ENCODE assay signal across 26 cellular contexts in genomic region chr15:61115679-61116078, GRCh38.
DNase-seq lines count a peak whose midpoint lies in the region; ATAC-seq and TF ChIP-seq lines count a peak whose summit lies in the region.
"Had no signal": no experiment of that assay in that cellular context is flagged by ENCODE, and none has a peak within 500 bp of the region (broad histone marks: within the 10 kb centered on the region; RNA-seq: fewer than 3 reads in every experiment).

No MANE protein-coding gene starts in this region.

- DNase-seq in AG10803 (ENCODE audit: low read depth) (peak; percentile 22), astrocyte of the hippocampus (ENCODE audit: low read depth, low spot score) (peak; percentile 43), kidney tubule cell (ENCODE audit: low spot score) (peak; percentile 57), NCI-H1105 (lab: John Stamatoyannopoulos, UW) (no peak)
- DNase-seq: activated CD4-positive, alpha-beta memory T cell treated with anti-CD3 and anti-CD28 coated beads for 36 hours; activated CD4-positive, CD25-positive, alpha-beta regulatory T cell treated with anti-CD3 and anti-CD28 coated beads, Interleukin-2, amount 50 U/mL, for 72 hours; activated CD8-positive, alpha-beta memory T cell treated with anti-CD3 and anti-CD28 coated beads, Interleukin-2, amount 50 U/mL, for 4 hours; activated naive CD4-positive, alpha-beta T cell treated with anti-CD3 and anti-CD28 coated beads, Interleukin-2, amount 50 U/mL, for 16 hours; central memory CD4-positive, alpha-beta T cell; GOT3; NCI-H1436 treated with DMSO at 0.1 percent for 48 hours; NCI-H446 treated with DMSO at 0.1 percent for 48 hours; NCI-H82; SK-N-SH; stimulated activated CD4-positive, alpha-beta T cell treated with anti-CD3 and anti-CD28 coated beads, Interleukin-12 subunit alpha, Interleukin-12 subunit beta, amount 100 ng/mL, for 4 hours; stimulated activated CD4-positive, alpha-beta T cell treated with anti-CD3 and anti-CD28 coated beads, Interleukin-4, amount 100 ng/mL, for 24 hours; substantia nigra; upper lobe of left lung had no signal

- TF ChIP-seq CTCF in AG10803 (conservative IDR thresholded peaks at IDR 0.05; ENCODE audit: low read length) (no peak), HEK293 (tag by site-specific recombination; IDR thresholded peaks at IDR 0.05) (no peak)

- POLR2A ChIA-PET in HEK293 (lab: Yijun Ruan, JAX): no interaction called here

- H3K27ac ChIP-seq in HEK293 (ENCODE audit: extremely low read depth, low read depth, low read length): no peak overlapping the region; the same call in 1 of the 2 replicates
- H3K27ac ChIP-seq: RWPE1, upper lobe of left lung had no signal

- H3K4me1 ChIP-seq in HEK293 (ENCODE audit: control insufficient read depth, insufficient read depth, low read length): peaks cover 21% of the 10 kb centered on the region
- H3K4me1 ChIP-seq: upper lobe of left lung had no signal

- H3K4me3 ChIP-seq in AG10803 (ENCODE audit: low read length) (no peak overlapping the region), HEK293 (ENCODE audit: low read depth, low read length) (no peak overlapping the region)
- H3K4me3 ChIP-seq: GM12878, K562, upper lobe of left lung had no signal

- ATAC-seq in GM19324 (IDR thresholded peaks at IDR 0.05; ENCODE audit: low FRiP score, unreplicated experiment) (no peak), HG03280 (IDR thresholded peaks at IDR 0.05; ENCODE audit: unreplicated experiment) (no peak), HG03097 (IDR thresholded peaks at IDR 0.05; ENCODE audit: low FRiP score, unreplicated experiment) (no peak)
- ATAC-seq: GM12878; K562; stimulated activated effector memory CD8-positive, alpha-beta T cell treated with anti-CD3 and anti-CD28 coated beads, Interleukin-12 subunit alpha, Interleukin-12 subunit beta, amount 100 ng/mL, for 72 hours had no signal

- CTCF ChIA-PET in HEK293 (lab: Yijun Ruan, JAX): no interaction called here

- H3K9me3 ChIP-seq in HEK293 (ENCODE audit: control insufficient read depth, insufficient read depth, low read depth, low read length): no peaks in the 10 kb centered on the region
- H3K9me3 ChIP-seq: SK-N-SH, upper lobe of left lung had no signal

- no peaks in the 10 kb centered on the region for H3K36me3 ChIP-seq in HEK293 (ENCODE audit: control insufficient read depth in 2 of 2, insufficient read depth in 1 of 2, low read length in 2 of 2)
- H3K36me3 ChIP-seq: upper lobe of left lung had no signal

TF ChIP-seq in HEK293, 187 proteins besides CTCF, POLR2A, EP300 and RAD21 (continues in another document):
- 0 out of 2 replicates have a peak, but pooled peaks have one; percentile 50 for TF ChIP-seq ZNF362 (tag by site-specific recombination; IDR thresholded peaks at IDR 0.05)
- no peak for TF ChIP-seq ZNF132 (tag by site-specific recombination; IDR thresholded peaks at IDR 0.05; ENCODE audit: borderline replicate concordance)
- no peak for TF ChIP-seq SP3 (tag by site-specific recombination; IDR thresholded peaks at IDR 0.05)
- no peak for TF ChIP-seq SCRT1 (tag by site-specific recombination; IDR thresholded peaks at IDR 0.05; ENCODE audit: borderline replicate concordance)
- no peak for TF ChIP-seq ZNF707 (tag by site-specific recombination; IDR thresholded peaks at IDR 0.05)
- TF ChIP-seq, protein P1, sequence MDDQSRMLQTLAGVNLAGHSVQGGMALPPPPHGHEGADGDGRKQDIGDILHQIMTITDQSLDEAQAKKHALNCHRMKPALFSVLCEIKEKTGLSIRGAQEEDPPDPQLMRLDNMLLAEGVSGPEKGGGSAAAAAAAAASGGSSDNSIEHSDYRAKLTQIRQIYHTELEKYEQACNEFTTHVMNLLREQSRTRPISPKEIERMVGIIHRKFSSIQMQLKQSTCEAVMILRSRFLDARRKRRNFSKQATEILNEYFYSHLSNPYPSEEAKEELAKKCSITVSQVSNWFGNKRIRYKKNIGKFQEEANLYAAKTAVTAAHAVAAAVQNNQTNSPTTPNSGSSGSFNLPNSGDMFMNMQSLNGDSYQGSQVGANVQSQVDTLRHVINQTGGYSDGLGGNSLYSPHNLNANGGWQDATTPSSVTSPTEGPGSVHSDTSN (CRISPR knock-in tag; IDR thresholded peaks at IDR 0.05): no peak
- TF ChIP-seq, protein P2, sequence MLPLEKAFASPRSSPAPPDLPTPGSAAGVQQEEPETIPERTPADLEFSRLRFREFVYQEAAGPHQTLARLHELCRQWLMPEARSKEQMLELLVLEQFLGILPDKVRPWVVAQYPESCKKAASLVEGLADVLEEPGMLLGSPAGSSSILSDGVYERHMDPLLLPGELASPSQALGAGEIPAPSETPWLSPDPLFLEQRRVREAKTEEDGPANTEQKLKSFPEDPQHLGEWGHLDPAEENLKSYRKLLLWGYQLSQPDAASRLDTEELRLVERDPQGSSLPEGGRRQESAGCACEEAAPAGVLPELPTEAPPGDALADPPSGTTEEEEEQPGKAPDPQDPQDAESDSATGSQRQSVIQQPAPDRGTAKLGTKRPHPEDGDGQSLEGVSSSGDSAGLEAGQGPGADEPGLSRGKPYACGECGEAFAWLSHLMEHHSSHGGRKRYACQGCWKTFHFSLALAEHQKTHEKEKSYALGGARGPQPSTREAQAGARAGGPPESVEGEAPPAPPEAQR (tag by site-specific recombination; IDR thresholded peaks at IDR 0.05): no peak
- TF ChIP-seq ZNF354C (tag by site-specific recombination; IDR thresholded peaks at IDR 0.05; ENCODE audit: borderline replicate concordance, low read depth): no peak
- TF ChIP-seq ZNF157 (tag by site-specific recombination; IDR thresholded peaks at IDR 0.05): no peak
- no peak for TF ChIP-seq ZNF214 (tag by site-specific recombination; IDR thresholded peaks at IDR 0.05; ENCODE audit: borderline replicate concordance)
- no peak for TF ChIP-seq YY2 (tag by site-specific recombination; IDR thresholded peaks at IDR 0.05)
- TF ChIP-seq ZNF280C (tag by site-specific recombination; IDR thresholded peaks at IDR 0.05): no peak
- TF ChIP-seq ZNF426 (tag by site-specific recombination; IDR thresholded peaks at IDR 0.05): no peak
- 0 out of 2 replicates have a peak, but pooled peaks have one; percentile 31 for TF ChIP-seq ZBTB21 (tag by site-specific recombination; IDR thresholded peaks at IDR 0.05)
- TF ChIP-seq SP2 (tag by site-specific recombination; IDR thresholded peaks at IDR 0.05): no peak
- no peak for TF ChIP-seq ZNF792 (tag by site-specific recombination; IDR thresholded peaks at IDR 0.05)
- no peak for TF ChIP-seq ZNF571 (tag by site-specific recombination; IDR thresholded peaks at IDR 0.05)
